8 cellular contexts compared by ENCODE assay signal in the genomic region with DNA sequence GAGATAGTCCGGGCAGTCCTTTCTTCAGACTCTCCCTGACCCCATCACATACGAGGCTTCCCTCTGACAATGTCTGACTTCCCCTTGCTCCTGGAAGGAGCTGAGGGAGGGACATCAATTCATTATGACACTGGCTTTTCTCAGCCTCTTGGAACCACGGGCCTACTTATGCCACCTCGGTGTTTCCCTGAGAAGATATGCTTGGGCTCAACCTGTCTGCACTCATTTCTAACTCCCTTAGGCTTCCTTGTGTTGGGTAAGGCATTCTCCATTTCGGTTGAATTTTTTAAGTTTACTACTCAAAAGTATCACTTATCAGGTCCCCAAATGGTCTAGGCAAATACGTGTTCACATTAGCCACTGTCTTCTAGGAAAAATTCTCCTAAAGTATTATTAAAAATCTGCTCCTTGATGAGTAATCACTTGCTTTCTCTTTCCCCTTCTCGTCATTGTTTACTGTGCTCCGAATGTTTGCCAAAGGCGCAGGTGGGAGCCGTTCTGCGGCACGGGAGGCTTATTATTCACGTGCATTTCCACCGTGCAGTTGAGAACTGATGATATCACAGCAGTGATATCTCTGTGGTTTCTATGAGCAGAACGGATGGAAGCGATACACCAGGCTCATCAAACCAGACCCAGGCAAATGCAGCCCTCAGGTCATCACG. TPM values are rescaled to one million over a fixed set of nuclear protein-coding genes. Genes with fewer than 3 reads are reported as not detected.
DNase-seq lines count a peak whose midpoint lies in the region; ATAC-seq, FAIRE-seq and TF ChIP-seq lines count a peak whose summit lies in the region.
"Had no signal": no experiment of that assay in that cellular context is flagged by ENCODE, and none has a peak within 500 bp of the region (broad histone marks: within the 10 kb centered on the region; RNA-seq: fewer than 3 reads in every experiment).

No MANE protein-coding gene starts in this region.

- FAIRE-seq in urothelium cell line (lab: Jason Lieb, UNC), result peak; percentile 86

- H3K27me3 ChIP-seq in heart right ventricle, result no peaks in the 10 kb centered on the region

- no peaks in the 10 kb centered on the region for H3K9me3 ChIP-seq in mucosa of descending colon
- H3K9me3 ChIP-seq in heart right ventricle, result peaks cover 0 to 3% (median 0%) of the 10 kb centered on the region in 11 donors

- intact Hi-C loops in mucosa of descending colon (cut with DNase I, micrococcal nuclease) (no loop called here), heart right ventricle (cut with DNase I) (no loop called here)

- no peak overlapping the region for H3K4me3 ChIP-seq in mucosa of descending colon
- no peak overlapping the region for H3K4me3 ChIP-seq in heart right ventricle

- 84% methylated on average over 17 of the region's 17 CpGs for WGBS in heart right ventricle, 2 donors

- TF ChIP-seq CTCF in mucosa of descending colon (IDR thresholded peaks at IDR 0.05), result no peak
- TF ChIP-seq CTCF in heart right ventricle (IDR thresholded peaks at IDR 0.05), result no peak

- H3K4me1 ChIP-seq in mucosa of descending colon (ENCODE audit: low read depth) (no peaks in the 10 kb centered on the region), heart right ventricle (peaks cover 0 to 16% (median 0%) of the 10 kb centered on the region in 9 donors)

- H3K27ac ChIP-seq in heart right ventricle, result peak overlapping the region in 1 of 10 donors; percentile 53

- no peaks in the 10 kb centered on the region for H3K36me3 ChIP-seq in mucosa of descending colon (ENCODE audit: low read depth)
- H3K36me3 ChIP-seq in heart right ventricle, result no peaks in the 10 kb centered on the region

- peak; percentile 93 for DNase-seq in NCI-H2196 (lab: John Stamatoyannopoulos, UW; ENCODE audit: unreplicated experiment)
- DNase-seq in activated CD8-positive, alpha-beta memory T cell treated with anti-CD3 and anti-CD28 coated beads for 4 hours (ENCODE audit: low read depth in 2 of 2), result peak; percentile 26 to 64
- peak; percentile 27 to 64 (median 41) for DNase-seq in mucosa of descending colon
- DNase-seq in urothelium cell line (ENCODE audit: low spot score), result peak; percentile 72
- DNase-seq in heart right ventricle, result no peak
- DNase-seq: activated B cell treated with CpG ODN at 0.5 μM for 24 hours had no signal

- ATAC-seq in mucosa of descending colon (peak; percentile 83), GM21576 (IDR thresholded peaks at IDR 0.05; ENCODE audit: unreplicated experiment) (no peak), heart right ventricle (no peak), HG03097 (IDR thresholded peaks at IDR 0.05; ENCODE audit: low FRiP score, unreplicated experiment) (no peak)

RNA-seq across cellular contexts. Expression of gene ARL4C, which starts 33.1 kb away (rescaled TPM):
- total RNA-seq in mucosa of descending colon (10 to 100 TPM in 1 of 3 donors, 1 to 10 TPM in 2; 4.5 to 15.1 (median 8.4) TPM), heart right ventricle (10 to 100 TPM in 1 of 10 donors, 1 to 10 TPM in 9; 1.1 to 13.3 (median 3.1) TPM)
- polyA plus RNA-seq in heart right ventricle, result 1 to 10 TPM; 1.0 to 1.2 TPM

Comparison
In these comparisons a context has a peak if more than half of its experiments do, and no peak if none do; other contexts are left out.
1. DNase-seq: peak in NCI-H2196 (single experiment), activated CD8-positive, alpha-beta memory T cell treated with anti-CD3 and anti-CD28 coated beads for 4 hours (2 of 2), mucosa of descending colon (3 of 3) and urothelium cell line (single experiment); none in heart right ventricle (0 of 2).